ENCODE assay signal across 21 cellular contexts in the genomic region with DNA sequence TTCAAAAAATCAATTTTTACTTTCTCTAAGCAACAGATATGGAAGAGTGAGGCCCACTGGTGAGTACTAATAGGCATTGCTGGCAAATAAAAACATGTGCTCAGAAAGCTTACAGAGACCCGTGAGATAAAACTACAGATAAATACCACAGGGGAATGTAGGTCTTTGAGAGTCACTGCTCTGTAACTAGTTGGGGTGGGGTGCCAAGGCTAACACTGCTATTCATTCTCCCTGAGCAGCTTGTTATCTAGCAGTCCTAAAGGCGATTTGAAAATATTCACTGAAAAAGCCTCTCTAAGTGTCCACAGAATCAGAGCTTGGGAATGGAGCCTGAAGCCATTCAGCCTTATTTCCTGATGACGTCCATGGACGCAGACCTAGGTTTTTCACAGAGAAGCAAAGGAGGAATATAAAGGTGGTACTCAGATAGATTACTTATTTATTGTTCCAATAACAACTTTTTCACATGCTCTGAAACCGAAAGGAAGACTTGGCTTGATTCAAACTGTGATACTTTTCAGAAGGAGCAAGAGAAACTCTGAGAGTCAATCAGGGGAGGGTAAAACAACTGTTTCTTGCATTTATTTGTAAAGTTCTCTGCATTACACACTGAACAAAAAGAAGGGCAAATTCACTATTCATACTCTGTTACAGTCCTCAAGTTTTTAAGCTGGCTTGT.
DNase-seq lines count a peak whose midpoint lies in the region; ATAC-seq, FAIRE-seq and TF ChIP-seq lines count a peak whose summit lies in the region.
"Had no signal": no experiment of that assay in that cellular context is flagged by ENCODE, and none has a peak within 500 bp of the region (broad histone marks: within the 10 kb centered on the region; RNA-seq: fewer than 3 reads in every experiment).

No MANE protein-coding gene starts in this region.

- H3K4me1 Mint-ChIP-seq in astrocyte (ENCODE audit: low read depth, unreplicated experiment), result no peaks in the 10 kb centered on the region
- H3K4me1 Mint-ChIP-seq: H9, T-helper 17 cell had no signal

- H4K20me1 ChIP-seq in astrocyte (ENCODE audit: insufficient read depth, low read length), result no peaks in the 10 kb centered on the region
- H4K20me1 ChIP-seq in osteoblast (ENCODE audit: insufficient read depth, low read length), result no peaks in the 10 kb centered on the region

- H3K27me3 ChIP-seq in astrocyte (ENCODE audit: insufficient read depth, low read length) (no peaks in the 10 kb centered on the region), osteoblast (ENCODE audit: insufficient read depth, low read length) (no peaks in the 10 kb centered on the region), ovary (no peaks in the 10 kb centered on the region)
- H3K27me3 ChIP-seq: Peyer's patch had no signal

- H3K9ac ChIP-seq in astrocyte (ENCODE audit: low read length), result no peak overlapping the region

- no peaks in the 10 kb centered on the region for H3K36me3 Mint-ChIP-seq in astrocyte (ENCODE audit: low read depth, unreplicated experiment)

- no peak overlapping the region for H3K4me3 ChIP-seq in astrocyte (ENCODE audit: insufficient read depth, low read depth, low read length)
- H3K4me3 ChIP-seq in osteoblast (ENCODE audit: insufficient read depth, low read length), result no peak overlapping the region
- no peak overlapping the region for H3K4me3 ChIP-seq in ovary
- no peak overlapping the region for H3K4me3 ChIP-seq in lower leg skin (ENCODE audit: low read depth, poor library complexity, severe bottlenecking)
- H3K4me3 ChIP-seq: K562, Peyer's patch had no signal

- WGBS in ovary, 3 donors, result 49 to 62% (median 59%) methylated on average over 5 of the region's 5 CpGs
- WGBS in lower leg skin, 2 donors, result 59 to 60% methylated on average over 5 of the region's 5 CpGs

- no peak for TF ChIP-seq CTCF in astrocyte (IDR thresholded peaks at IDR 0.05; ENCODE audit: insufficient read depth, low read depth, low read length)
- no peak for TF ChIP-seq CTCF in osteoblast (IDR thresholded peaks at IDR 0.05; ENCODE audit: extremely low read depth, low read depth, low read length)
- TF ChIP-seq CTCF in ovary (IDR thresholded peaks at IDR 0.05), result no peak
- no peak for TF ChIP-seq CTCF in lower leg skin (IDR thresholded peaks at IDR 0.05)

- H2AFZ ChIP-seq in astrocyte (ENCODE audit: low read depth, low read length) (no peak overlapping the region), osteoblast (ENCODE audit: low read length) (peak overlapping the region; percentile 8)

- intact Hi-C loops in ovary (cut with DNase I), result no loop called here
- intact Hi-C loops in lower leg skin (cut with DNase I; ENCODE audit: low total_unique reads), result no loop called here

- no peak overlapping the region for H3K4me3 Mint-ChIP-seq in astrocyte (ENCODE audit: unreplicated experiment)
- H3K4me3 Mint-ChIP-seq: H9, T-helper 17 cell had no signal

- H3K4me1 ChIP-seq in astrocyte (ENCODE audit: insufficient read depth, low read length), result no peaks in the 10 kb centered on the region
- H3K4me1 ChIP-seq in osteoblast (ENCODE audit: insufficient read depth, low read length), result no peaks in the 10 kb centered on the region
- no peaks in the 10 kb centered on the region for H3K4me1 ChIP-seq in ovary (ENCODE audit: insufficient read depth)
- H3K4me1 ChIP-seq: Caco-2, Peyer's patch had no signal

- H3K36me3 ChIP-seq in astrocyte (ENCODE audit: insufficient read depth, low read length) (no peaks in the 10 kb centered on the region), osteoblast (ENCODE audit: insufficient read depth, low read length) (no peaks in the 10 kb centered on the region), ovary (no peaks in the 10 kb centered on the region)
- H3K36me3 ChIP-seq: Peyer's patch had no signal

- peaks cover 3% of the 10 kb centered on the region for H3K27me3 Mint-ChIP-seq in astrocyte (ENCODE audit: low read depth, unreplicated experiment)

- TF ChIP-seq POLR2A in ovary (IDR thresholded peaks at IDR 0.05), result no peak
- no peak for TF ChIP-seq POLR2A in lower leg skin (IDR thresholded peaks at IDR 0.05)

- H3K27ac Mint-ChIP-seq in astrocyte (ENCODE audit: unreplicated experiment), result no peak overlapping the region
- H3K27ac Mint-ChIP-seq: H9, T-helper 17 cell had no signal

- no peaks in the 10 kb centered on the region for H3K9me3 ChIP-seq in astrocyte (ENCODE audit: insufficient read depth, low read depth, low read length)
- no peaks in the 10 kb centered on the region for H3K9me3 ChIP-seq in osteoblast (ENCODE audit: low read depth, low read length)
- H3K9me3 ChIP-seq in ovary, result no peaks in the 10 kb centered on the region
- H3K9me3 ChIP-seq: Caco-2, Peyer's patch had no signal

- TF ChIP-seq EP300 in ovary (IDR thresholded peaks at IDR 0.05), result no peak

- H3K27ac ChIP-seq in astrocyte (ENCODE audit: low read depth, low read length), result no peak overlapping the region
- no peak overlapping the region for H3K27ac ChIP-seq in osteoblast (ENCODE audit: low read depth, low read length)
- H3K27ac ChIP-seq in ovary, result no peak overlapping the region
- H3K27ac ChIP-seq: Peyer's patch had no signal

- FAIRE-seq in astrocyte (lab: Jason Lieb, UNC), result no peak
- FAIRE-seq: K562 had no signal

- no peaks in the 10 kb centered on the region for H3K79me2 ChIP-seq in astrocyte (ENCODE audit: insufficient read depth, low read length)
- no peaks in the 10 kb centered on the region for H3K79me2 ChIP-seq in osteoblast (ENCODE audit: insufficient read depth, low read length)

- ATAC-seq in GM18907 (IDR thresholded peaks at IDR 0.05; ENCODE audit: unreplicated experiment) (peak; percentile 79), HG03432 (IDR thresholded peaks at IDR 0.05; ENCODE audit: unreplicated experiment) (peak; percentile 60), GM21619 (IDR thresholded peaks at IDR 0.05; ENCODE audit: unreplicated experiment) (no peak)
- ATAC-seq: K562, SK-N-SH treated with all-trans-retinoic acid at 6 μM for 48 hours, T-helper 17 cell had no signal

- DNase-seq in astrocyte (ENCODE audit: low read depth), result peak; percentile 59
- peak; percentile 26 for DNase-seq in osteoblast (ENCODE audit: insufficient read length, low spot score, missing footprints)
- DNase-seq in SW480 (ENCODE audit: low spot score), result no peak
- no peak for DNase-seq in ovary
- DNase-seq in lower leg skin (ENCODE audit: low spot score in 2 of 2), result no peak
- DNase-seq: Caco-2, DMS153, EL, H9, NCI-H1436 treated with DMSO at 0.1 percent for 48 hours, NCI-H2081 treated with DMSO at 0.1 percent for 48 hours, NCI-H2227 treated with DMSO at 0.1 percent for 48 hours, NCI-H524 treated with DMSO at 0.1 percent for 48 hours, Peyer's patch, Right ventricle myocardium superior, T-helper 17 cell had no signal

- H3K4me2 ChIP-seq in astrocyte (ENCODE audit: low read length), result no peak overlapping the region
- H3K4me2 ChIP-seq in osteoblast (ENCODE audit: insufficient read depth, low read length), result no peak overlapping the region

- H3K9me3 Mint-ChIP-seq in astrocyte (ENCODE audit: unreplicated experiment), result peaks cover 2% of the 10 kb centered on the region
- H3K9me3 Mint-ChIP-seq: H9 had no signal

Comparison
In these comparisons a context has a peak if more than half of its experiments do, and no peak if none do; other contexts are left out.
1. DNase-seq: peak in astrocyte (single experiment) and osteoblast (single experiment); none in SW480 (single experiment), ovary (0 of 5) and lower leg skin (0 of 2).